ENCODE assay signal across 8 cellular contexts in genomic region chr18:35458677-35459441, GRCh38.
DNase-seq lines count a peak whose midpoint lies in the region; ATAC-seq and TF ChIP-seq lines count a peak whose summit lies in the region.

No MANE protein-coding gene starts in this region.

- ATAC-seq in HG03095 (IDR thresholded peaks at IDR 0.05; ENCODE audit: unreplicated experiment) (peak; percentile 49), GM18517 (IDR thresholded peaks at IDR 0.05; ENCODE audit: unreplicated experiment) (no peak), HG02970 (IDR thresholded peaks at IDR 0.05; ENCODE audit: low FRiP score, unreplicated experiment) (no peak)

- H3K27ac ChIP-seq in effector memory CD4-positive, alpha-beta T cell (ENCODE audit: insufficient read depth, low read length, poor library complexity, severe bottlenecking) = no peak overlapping the region

- H3K4me1 ChIP-seq in effector memory CD4-positive, alpha-beta T cell (ENCODE audit: control insufficient read depth, insufficient read depth, low read length, poor library complexity, severe bottlenecking) = no peaks in the 10 kb centered on the region

- in situ Hi-C loops in astrocyte of the spinal cord (cut with HindIII; ENCODE audit: low sequenced_read_pairs) = no loop called here

- H3K27me3 ChIP-seq in effector memory CD4-positive, alpha-beta T cell (replicated peaks; ENCODE audit: control insufficient read depth, insufficient read depth, low read length, poor library complexity, severe bottlenecking) = no peaks in the 10 kb centered on the region

- TF ChIP-seq CTCF in astrocyte of the spinal cord (IDR thresholded peaks at IDR 0.05; ENCODE audit: low read depth, low read length) = no peak

- no peaks in the 10 kb centered on the region for H3K9me3 ChIP-seq in effector memory CD4-positive, alpha-beta T cell (ENCODE audit: control insufficient read depth, low read length)

- H3K4me3 ChIP-seq in astrocyte of the spinal cord (ENCODE audit: low read depth, low read length) = no peak overlapping the region
- H3K4me3 ChIP-seq in effector memory CD4-positive, alpha-beta T cell (ENCODE audit: insufficient read depth, low read depth, low read length, poor library complexity, severe bottlenecking) = no peak overlapping the region

- no peaks in the 10 kb centered on the region for H3K36me3 ChIP-seq in effector memory CD4-positive, alpha-beta T cell (ENCODE audit: control insufficient read depth, insufficient read depth, low read length)

- DNase-seq in EL (peak; percentile 92), astrocyte of the spinal cord (ENCODE audit: low read depth, low spot score) (peak; percentile 76), kidney tubule cell (ENCODE audit: low spot score) (peak; percentile 94), C1 segment of cervical spinal cord (lab: John Stamatoyannopoulos, UW) (no peak)
- no peak for DNase-seq in effector memory CD4-positive, alpha-beta T cell

Comparison
In these comparisons a context has a peak if more than half of its experiments do, and no peak if none do; other contexts are left out.
1. DNase-seq: peak in EL (single experiment), astrocyte of the spinal cord (single experiment) and kidney tubule cell (single experiment); none in effector memory CD4-positive, alpha-beta T cell (0 of 3) and C1 segment of cervical spinal cord (0 of 14).